ENCODE assay signal across 2 cellular contexts in the genomic region with DNA sequence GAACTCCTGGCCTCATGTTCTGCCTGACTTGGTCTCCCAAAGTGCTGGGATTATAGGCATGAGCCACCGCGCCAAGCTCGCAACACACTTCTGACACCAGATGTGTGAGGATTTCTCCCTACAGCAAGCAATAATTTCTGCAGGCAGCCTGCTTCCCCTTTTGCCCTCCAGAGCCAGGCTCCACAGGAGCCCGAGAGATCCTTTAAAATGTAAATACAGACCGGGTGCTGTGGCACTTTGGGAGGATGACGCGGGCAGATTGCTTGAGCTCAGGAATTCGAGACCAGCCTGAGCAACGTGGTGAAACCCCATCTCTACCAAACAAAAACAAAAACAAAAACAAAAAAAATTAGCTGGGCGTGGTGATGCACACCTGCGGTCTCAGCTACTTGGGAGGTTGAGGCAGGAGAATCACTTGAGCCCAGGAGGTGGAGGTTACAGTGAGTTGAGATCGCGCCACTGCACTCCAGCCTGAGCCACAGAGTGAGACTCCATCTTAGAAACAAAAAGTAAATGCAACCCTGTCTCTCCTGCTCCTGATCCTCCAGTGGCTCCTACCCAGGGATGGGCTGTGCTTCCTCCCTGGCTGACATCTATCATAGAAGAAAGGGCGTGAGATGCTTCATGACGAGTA.
TF ChIP-seq lines count a peak whose summit lies in the region.

No MANE protein-coding gene starts in this region.

TF ChIP-seq in GM12891, 5 proteins besides CTCF, POLR2A, EP300 and RAD21:
- TF ChIP-seq POLR2AphosphoS5 (IDR thresholded peaks at IDR 0.05; ENCODE audit: low read depth, low read length) (no peak), PAX5 (IDR thresholded peaks at IDR 0.05; ENCODE audit: insufficient read depth, low read length, severe bottlenecking) (no peak), SPI1 (IDR thresholded peaks at IDR 0.05; ENCODE audit: low read depth, low read length) (no peak), TAF1 (IDR thresholded peaks at IDR 0.05; ENCODE audit: low read depth, low read length) (no peak), POU2F2 (IDR thresholded peaks at IDR 0.05; ENCODE audit: low read depth, low read length) (no peak)

TF ChIP-seq in K562, 482 proteins besides CTCF, POLR2A, EP300 and RAD21:
- no peak for TF ChIP-seq SUPT5H (IDR thresholded peaks at IDR 0.05)
- no peak for TF ChIP-seq ZNF764 (CRISPR knock-in tag; IDR thresholded peaks at IDR 0.05; ENCODE audit: low read depth)
- no peak for TF ChIP-seq SRSF3 (IDR thresholded peaks at IDR 0.05; ENCODE audit: insufficient read depth, low read length)
- no peak for TF ChIP-seq ATF7 (IDR thresholded peaks at IDR 0.05)
- TF ChIP-seq BRD4 (IDR thresholded peaks at IDR 0.05), result no peak
- TF ChIP-seq, protein P1, sequence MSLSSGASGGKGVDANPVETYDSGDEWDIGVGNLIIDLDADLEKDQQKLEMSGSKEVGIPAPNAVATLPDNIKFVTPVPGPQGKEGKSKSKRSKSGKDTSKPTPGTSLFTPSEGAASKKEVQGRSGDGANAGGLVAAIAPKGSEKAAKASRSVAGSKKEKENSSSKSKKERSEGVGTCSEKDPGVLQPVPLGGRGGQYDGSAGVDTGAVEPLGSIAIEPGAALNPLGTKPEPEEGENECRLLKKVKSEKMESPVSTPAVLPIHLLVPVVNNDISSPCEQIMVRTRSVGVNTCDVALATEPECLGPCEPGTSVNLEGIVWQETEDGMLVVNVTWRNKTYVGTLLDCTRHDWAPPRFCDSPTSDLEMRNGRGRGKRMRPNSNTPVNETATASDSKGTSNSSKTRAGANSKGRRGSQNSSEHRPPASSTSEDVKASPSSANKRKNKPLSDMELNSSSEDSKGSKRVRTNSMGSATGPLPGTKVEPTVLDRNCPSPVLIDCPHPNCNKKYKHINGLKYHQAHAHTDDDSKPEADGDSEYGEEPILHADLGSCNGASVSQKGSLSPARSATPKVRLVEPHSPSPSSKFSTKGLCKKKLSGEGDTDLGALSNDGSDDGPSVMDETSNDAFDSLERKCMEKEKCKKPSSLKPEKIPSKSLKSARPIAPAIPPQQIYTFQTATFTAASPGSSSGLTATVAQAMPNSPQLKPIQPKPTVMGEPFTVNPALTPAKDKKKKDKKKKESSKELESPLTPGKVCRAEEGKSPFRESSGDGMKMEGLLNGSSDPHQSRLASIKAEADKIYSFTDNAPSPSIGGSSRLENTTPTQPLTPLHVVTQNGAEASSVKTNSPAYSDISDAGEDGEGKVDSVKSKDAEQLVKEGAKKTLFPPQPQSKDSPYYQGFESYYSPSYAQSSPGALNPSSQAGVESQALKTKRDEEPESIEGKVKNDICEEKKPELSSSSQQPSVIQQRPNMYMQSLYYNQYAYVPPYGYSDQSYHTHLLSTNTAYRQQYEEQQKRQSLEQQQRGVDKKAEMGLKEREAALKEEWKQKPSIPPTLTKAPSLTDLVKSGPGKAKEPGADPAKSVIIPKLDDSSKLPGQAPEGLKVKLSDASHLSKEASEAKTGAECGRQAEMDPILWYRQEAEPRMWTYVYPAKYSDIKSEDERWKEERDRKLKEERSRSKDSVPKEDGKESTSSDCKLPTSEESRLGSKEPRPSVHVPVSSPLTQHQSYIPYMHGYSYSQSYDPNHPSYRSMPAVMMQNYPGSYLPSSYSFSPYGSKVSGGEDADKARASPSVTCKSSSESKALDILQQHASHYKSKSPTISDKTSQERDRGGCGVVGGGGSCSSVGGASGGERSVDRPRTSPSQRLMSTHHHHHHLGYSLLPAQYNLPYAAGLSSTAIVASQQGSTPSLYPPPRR (CRISPR knock-in tag; IDR thresholded peaks at IDR 0.05; ENCODE audit: borderline replicate concordance), result no peak
- no peak for TF ChIP-seq ZNF57 (CRISPR knock-in tag; IDR thresholded peaks at IDR 0.05)
- TF ChIP-seq MAFF (IDR thresholded peaks at IDR 0.05; ENCODE audit: low read length), result no peak
- no peak for TF ChIP-seq HDAC6 (IDR thresholded peaks at IDR 0.05; ENCODE audit: low read depth, low read length)
- TF ChIP-seq PPARD (CRISPR knock-in tag; IDR thresholded peaks at IDR 0.05), result no peak
- TF ChIP-seq TFAM (CRISPR knock-in tag; conservative IDR thresholded peaks at IDR 0.05), result no peak
- no peak for TF ChIP-seq RCOR1 (IDR thresholded peaks at IDR 0.05; ENCODE audit: borderline replicate concordance in 1 of 2, low read depth in 2 of 2, low read length in 2 of 2)
- no peak for TF ChIP-seq ZNF121 (CRISPR knock-in tag; conservative IDR thresholded peaks at IDR 0.05)
- no peak for TF ChIP-seq ZNF75A (CRISPR knock-in tag; IDR thresholded peaks at IDR 0.05)
- no peak for TF ChIP-seq ZKSCAN1 (IDR thresholded peaks at IDR 0.05; ENCODE audit: low read depth, low read length)
- TF ChIP-seq, protein P2, sequence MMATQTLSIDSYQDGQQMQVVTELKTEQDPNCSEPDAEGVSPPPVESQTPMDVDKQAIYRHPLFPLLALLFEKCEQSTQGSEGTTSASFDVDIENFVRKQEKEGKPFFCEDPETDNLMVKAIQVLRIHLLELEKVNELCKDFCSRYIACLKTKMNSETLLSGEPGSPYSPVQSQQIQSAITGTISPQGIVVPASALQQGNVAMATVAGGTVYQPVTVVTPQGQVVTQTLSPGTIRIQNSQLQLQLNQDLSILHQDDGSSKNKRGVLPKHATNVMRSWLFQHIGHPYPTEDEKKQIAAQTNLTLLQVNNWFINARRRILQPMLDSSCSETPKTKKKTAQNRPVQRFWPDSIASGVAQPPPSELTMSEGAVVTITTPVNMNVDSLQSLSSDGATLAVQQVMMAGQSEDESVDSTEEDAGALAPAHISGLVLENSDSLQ (IDR thresholded peaks at IDR 0.05), result no peak
- TF ChIP-seq DDX20 (tag; IDR thresholded peaks at IDR 0.05; ENCODE audit: low read depth), result no peak
